ENCODE assay signal across 1 cellular context in genomic region chr4:159315879-159316278, GRCh38.
TF ChIP-seq lines count a peak whose summit lies in the region.

No MANE protein-coding gene starts in this region.

TF ChIP-seq in WTC11, 78 proteins besides CTCF, POLR2A, EP300 and RAD21:
- peak; percentile 75 for TF ChIP-seq PRDM15 (CRISPR knock-in tag; IDR thresholded peaks at IDR 0.05)
- TF ChIP-seq USF2 (CRISPR knock-in tag; IDR thresholded peaks at IDR 0.05): 0 out of 2 replicates have a peak, but pooled peaks have one; percentile 2
